Comparison of ENCODE assay signal across 9 cellular contexts in the genomic region with DNA sequence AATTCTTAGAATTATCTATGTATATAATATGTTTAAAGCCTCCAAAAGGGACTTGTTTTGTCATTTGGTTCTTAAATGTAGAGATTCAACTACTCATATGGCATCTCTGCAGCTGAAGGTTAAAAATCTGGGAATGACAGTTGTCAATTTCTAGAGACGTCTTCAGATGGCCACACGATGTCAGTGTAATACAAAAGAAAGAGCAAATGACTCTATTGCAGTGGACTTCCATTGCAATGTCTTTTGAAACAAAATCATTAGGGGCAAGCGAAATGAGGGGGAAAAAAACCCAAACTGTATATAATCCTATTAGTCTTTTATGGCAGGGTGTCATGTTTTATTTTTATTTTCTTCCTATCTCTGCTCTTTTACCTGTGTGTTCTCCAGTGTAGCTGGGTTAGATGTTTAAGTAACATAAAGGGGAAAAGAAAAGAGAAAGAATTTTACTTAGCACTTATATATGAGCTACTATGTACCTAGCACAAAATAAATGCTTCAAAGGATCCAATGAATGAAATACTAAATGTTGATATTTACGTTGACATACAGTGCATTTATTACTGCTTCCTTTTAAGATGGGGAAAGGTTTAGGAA. TPM values are rescaled to one million over a fixed set of nuclear protein-coding genes. Genes with fewer than 3 reads are reported as not detected.
DNase-seq lines count a peak whose midpoint lies in the region; ATAC-seq, FAIRE-seq and TF ChIP-seq lines count a peak whose summit lies in the region.
"Had no signal": no experiment of that assay in that cellular context is flagged by ENCODE, and none has a peak within 500 bp of the region (broad histone marks: within the 10 kb centered on the region; RNA-seq: fewer than 3 reads in every experiment).

No MANE protein-coding gene starts in this region.

- H4K20me1 ChIP-seq in endothelial cell of umbilical vein (replicated peaks; ENCODE audit: control insufficient read depth, extremely low read depth, insufficient read depth, low read length) (no peaks in the 10 kb centered on the region), osteoblast (ENCODE audit: insufficient read depth, low read length) (no peaks in the 10 kb centered on the region)
- H4K20me1 ChIP-seq: BLaER1 had no signal

- peak; percentile 32 to 46 for TF ChIP-seq CTCF in endothelial cell of umbilical vein (IDR thresholded peaks at IDR 0.05; ENCODE audit: extremely low read depth in 1 of 2, insufficient read depth in 1 of 2, low read depth in 1 of 2, low read length in 2 of 2)
- TF ChIP-seq CTCF in osteoblast (IDR thresholded peaks at IDR 0.05; ENCODE audit: extremely low read depth, low read depth, low read length), result peak; percentile 64
- TF ChIP-seq CTCF in natural killer cell (IDR thresholded peaks at IDR 0.05), result no peak

- H3K9me1 ChIP-seq in endothelial cell of umbilical vein (replicated peaks; ENCODE audit: control insufficient read depth, extremely low read depth, insufficient read depth, low read length), result no peaks in the 10 kb centered on the region

- H3K27ac ChIP-seq in endothelial cell of umbilical vein (ENCODE audit: insufficient read depth, low read depth, low read length), result no peak overlapping the region
- H3K27ac ChIP-seq in osteoblast (ENCODE audit: low read depth, low read length), result no peak overlapping the region
- H3K27ac ChIP-seq: BLaER1 had no signal

- TF ChIP-seq POLR2A in endothelial cell of umbilical vein (IDR thresholded peaks at IDR 0.05; ENCODE audit: low read depth, low read length), result no peak

- H3K4me2 ChIP-seq in endothelial cell of umbilical vein (ENCODE audit: insufficient read depth, low read length) (no peak overlapping the region), osteoblast (ENCODE audit: insufficient read depth, low read length) (peak overlapping the region; percentile 17)
- H3K4me2 ChIP-seq: BLaER1 had no signal

- H3K27me3 ChIP-seq in endothelial cell of umbilical vein (ENCODE audit: control insufficient read depth in 2 of 2, insufficient read depth in 2 of 2, low read length in 2 of 2) (no peaks in the 10 kb centered on the region), osteoblast (ENCODE audit: insufficient read depth, low read length) (no peaks in the 10 kb centered on the region)
- H3K27me3 ChIP-seq: BLaER1 had no signal

- peak; percentile 59 for FAIRE-seq in endothelial cell of umbilical vein (lab: Jason Lieb, UNC)

- H3K36me3 Mint-ChIP-seq in natural killer cell, result no peaks in the 10 kb centered on the region

- no peaks in the 10 kb centered on the region for H3K4me1 Mint-ChIP-seq in natural killer cell

- no peak for ATAC-seq in natural killer cell
- ATAC-seq in HG03469 (IDR thresholded peaks at IDR 0.05; ENCODE audit: unreplicated experiment), result no peak
- ATAC-seq in HG03045 (IDR thresholded peaks at IDR 0.05; ENCODE audit: unreplicated experiment), result no peak

- H3K79me2 ChIP-seq in endothelial cell of umbilical vein (ENCODE audit: control insufficient read depth, insufficient read depth, low read length) (no peaks in the 10 kb centered on the region), osteoblast (ENCODE audit: insufficient read depth, low read length) (no peaks in the 10 kb centered on the region)

- H3K36me3 ChIP-seq in endothelial cell of umbilical vein (ENCODE audit: control insufficient read depth in 2 of 2, extremely low read depth in 1 of 2, insufficient read depth in 2 of 2, low read length in 2 of 2) (no peaks in the 10 kb centered on the region), osteoblast (ENCODE audit: insufficient read depth, low read length) (no peaks in the 10 kb centered on the region)
- H3K36me3 ChIP-seq: BLaER1 had no signal

- no peak overlapping the region for H2AFZ ChIP-seq in endothelial cell of umbilical vein (ENCODE audit: low read depth, low read length)
- H2AFZ ChIP-seq in osteoblast (ENCODE audit: low read length), result peak overlapping the region; percentile 23

- no peak overlapping the region for H3K27ac Mint-ChIP-seq in natural killer cell

- CTCF ChIA-PET in endothelial cell of umbilical vein (lab: Charles Lee), result interaction anchor here (0.6 to 9.9 kb wide), 59 partner anchors 9 to 606 kb away, joined by 3 to 222 read pairs (median 4); a partner anchor contains a TSS

- H3K9me3 ChIP-seq in endothelial cell of umbilical vein (replicated peaks; ENCODE audit: control insufficient read depth, insufficient read depth, low read length) (no peaks in the 10 kb centered on the region), osteoblast (ENCODE audit: low read depth, low read length) (peaks cover 5% of the 10 kb centered on the region)

- H3K4me3 ChIP-seq in endothelial cell of umbilical vein (replicated peaks in 1 of 3; ENCODE audit: insufficient read depth in 1 of 3, low read depth in 1 of 3, low read length in 3 of 3), result no peak overlapping the region
- no peak overlapping the region for H3K4me3 ChIP-seq in osteoblast (ENCODE audit: insufficient read depth, low read length)
- H3K4me3 ChIP-seq: BLaER1 had no signal

- peaks cover 0 to 14% of the 10 kb centered on the region in 2 donors for H3K27me3 Mint-ChIP-seq in natural killer cell (ENCODE audit: low read depth in 2 of 2)

- H3K4me3 Mint-ChIP-seq in natural killer cell, result no peak overlapping the region

- no peak overlapping the region for H3K9ac ChIP-seq in endothelial cell of umbilical vein (replicated peaks; ENCODE audit: extremely low read depth, insufficient read depth, low read length)
- H3K9ac ChIP-seq: BLaER1 had no signal

- dilution Hi-C loops in endothelial cell of umbilical vein (cut with MboI; ENCODE audit: extremely low pct_ligation_motif_present, low sequenced_read_pairs), result no loop called here

- POLR2A ChIA-PET in endothelial cell of umbilical vein (lab: Charles Lee), result interaction anchor here (1.0 kb wide), 1 partner anchor 24 kb away, joined by 3 read pairs; no protein-coding TSS in a partner anchor

- H3K9me3 Mint-ChIP-seq in natural killer cell, result peaks cover 3% of the 10 kb centered on the region in 2 donors

- no TSS peak for BruUV-seq in endothelial cell of umbilical vein (replicated peaks; lab: Mats Ljungman, UMichigan)

- no peaks in the 10 kb centered on the region for H3K4me1 ChIP-seq in endothelial cell of umbilical vein (ENCODE audit: control insufficient read depth, extremely low read depth, insufficient read depth, low read length)
- no peaks in the 10 kb centered on the region for H3K4me1 ChIP-seq in osteoblast (ENCODE audit: insufficient read depth, low read length)
- H3K4me1 ChIP-seq: BLaER1 had no signal

- DNase-seq in NCI-H1105 treated with DMSO at 0.1 percent for 48 hours (lab: John Stamatoyannopoulos, UW) (peak; percentile 53), NCI-H1105 (lab: John Stamatoyannopoulos, UW) (no peak), NCI-H748 treated with DMSO at 0.1 percent for 48 hours (lab: John Stamatoyannopoulos, UW) (peak; percentile 52), endothelial cell of umbilical vein (ENCODE audit: low read depth, low spot score) (peak; percentile 70), osteoblast (ENCODE audit: insufficient read length, low spot score, missing footprints) (no peak), natural killer cell (no peak)

- intact Hi-C loops in endothelial cell of umbilical vein (cut with micrococcal nuclease), result loop anchor here (1.0 to 10.0 kb wide), 7 partner anchors 138 to 890 kb away; a partner anchor contains a TSS
- intact Hi-C loops in natural killer cell (cut with micrococcal nuclease), result no loop called here

TF ChIP-seq in endothelial cell of umbilical vein, 7 proteins besides CTCF, POLR2A, EP300 and RAD21:
- TF ChIP-seq, protein P1, sequence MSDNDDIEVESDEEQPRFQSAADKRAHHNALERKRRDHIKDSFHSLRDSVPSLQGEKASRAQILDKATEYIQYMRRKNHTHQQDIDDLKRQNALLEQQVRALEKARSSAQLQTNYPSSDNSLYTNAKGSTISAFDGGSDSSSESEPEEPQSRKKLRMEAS (IDR thresholded peaks at IDR 0.05; ENCODE audit: insufficient read depth, insufficient read length), result no peak
- TF ChIP-seq MYC (IDR thresholded peaks at IDR 0.05; ENCODE audit: low read depth, low read length), result no peak
- TF ChIP-seq EZH2 (IDR thresholded peaks at IDR 0.05; ENCODE audit: borderline replicate concordance, low read depth, low read length, severe bottlenecking), result no peak
- TF ChIP-seq JUN (IDR thresholded peaks at IDR 0.05; ENCODE audit: borderline replicate concordance, insufficient read depth, insufficient read length, low read depth), result no peak
- TF ChIP-seq GATA2 (IDR thresholded peaks at IDR 0.05; ENCODE audit: insufficient read depth, insufficient read length, low read depth, low read length), result no peak
- TF ChIP-seq FOS (IDR thresholded peaks at IDR 0.05; ENCODE audit: borderline replicate concordance, insufficient read depth, low read length), result no peak
- TF ChIP-seq POLR2AphosphoS5 (IDR thresholded peaks at IDR 0.05; ENCODE audit: insufficient read depth, low read depth, low read length), result no peak

RNA-seq across cellular contexts. Expression of a gene that starts 26.2 kb away (rescaled TPM):
- total RNA-seq in endothelial cell of umbilical vein, result 2,488 and 2,886 TPM in 2 replicates
- polyA plus RNA-seq in endothelial cell of umbilical vein, result 1,646 and 1,926 TPM in 2 replicates
- 2,191 and 2,482 TPM in 2 replicates for polyA plus RNA-seq in endothelial cell of umbilical vein (2011; cell fraction: cytosol; rRNA removed)
- 2,136 and 2,278 TPM in 2 replicates for polyA plus RNA-seq in endothelial cell of umbilical vein (2011; cell fraction: nucleus; rRNA removed)
- polyA plus RNA-seq in endothelial cell of umbilical vein (2012), result 2,295 and 2,601 TPM in 2 replicates
- polyA minus RNA-seq in endothelial cell of umbilical vein, result 1,101 and 1,172 TPM in 2 replicates
- polyA minus RNA-seq in endothelial cell of umbilical vein (2011; cell fraction: cytosol; rRNA and poly(A)+ RNA removed), result 1.2 TPM
- polyA minus RNA-seq in endothelial cell of umbilical vein (2011; cell fraction: nucleus; rRNA and poly(A)+ RNA removed), result 637 and 812 TPM in 2 replicates
- total RNA-seq in osteoblast, result 221 and 272 TPM in 2 replicates
- total RNA-seq in natural killer cell, result not detected

Comparison
In these comparisons a context has a peak if more than half of its experiments do, and no peak if none do; other contexts are left out.
1. DNase-seq: peak in NCI-H1105 treated with DMSO at 0.1 percent for 48 hours (single experiment), NCI-H748 treated with DMSO at 0.1 percent for 48 hours (single experiment) and endothelial cell of umbilical vein (single experiment); none in NCI-H1105 (single experiment), osteoblast (single experiment) and natural killer cell (single experiment).
2. RNA of a gene that starts 26.2 kb away (total RNA-seq): 2,488 to 2,886 TPM in endothelial cell of umbilical vein and 221 to 272 TPM in osteoblast; not detected in natural killer cell; every median in the first group is over 100 times any median in the second.